In the genomic region with DNA sequence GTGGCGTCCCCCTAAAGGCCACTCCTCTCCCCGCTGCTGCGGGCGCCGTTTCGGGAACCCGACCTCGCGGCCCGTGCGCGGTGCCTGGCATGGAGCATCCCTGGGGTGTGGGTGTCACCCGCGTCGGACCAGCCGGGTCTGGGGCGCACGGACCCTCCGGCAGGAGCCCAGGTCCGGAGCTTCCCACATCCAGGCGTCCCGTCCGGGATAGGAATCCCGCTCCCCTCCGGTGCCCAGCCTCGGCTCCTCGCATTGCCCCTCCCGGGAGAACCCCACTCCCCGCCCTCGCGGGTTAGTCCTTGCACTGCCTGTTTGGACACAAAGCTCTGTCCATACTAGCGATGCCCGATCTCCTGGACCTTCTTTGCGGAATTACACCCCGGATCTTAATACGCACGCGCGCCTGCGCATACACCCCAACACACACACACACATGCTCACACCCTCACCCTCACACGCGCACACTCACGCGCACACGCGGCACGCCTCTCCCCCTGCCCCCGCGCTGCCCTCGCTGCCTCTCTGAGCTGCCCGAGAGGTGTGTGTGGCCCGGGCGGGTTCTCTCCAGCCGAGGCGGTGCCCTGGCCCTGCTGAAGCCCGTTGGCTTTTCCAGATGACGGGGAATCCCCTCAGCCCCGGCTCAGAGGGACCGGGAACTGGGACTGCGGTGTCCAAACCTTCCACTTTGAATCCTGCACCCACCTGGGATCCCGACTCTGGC, we compare ENCODE assay signal across 8 cellular contexts. TPM values are rescaled to one million over a fixed set of nuclear protein-coding genes. Genes with fewer than 3 reads are reported as not detected.
DNase-seq lines count a peak whose midpoint lies in the region; ATAC-seq and TF ChIP-seq lines count a peak whose summit lies in the region.

No MANE protein-coding gene starts in this region.

- peak overlapping the region; percentile 91 for H3K4me3 Mint-ChIP-seq in mesothelial cell of epicardium

- H3K9me3 Mint-ChIP-seq in mesothelial cell of epicardium = no peaks in the 10 kb centered on the region

- H3K4me1 Mint-ChIP-seq in mesothelial cell of epicardium = peaks cover 14% of the 10 kb centered on the region

- H3K27me3 Mint-ChIP-seq in mesothelial cell of epicardium (ENCODE audit: low read depth) = peaks cover 6% of the 10 kb centered on the region

- peak overlapping the region; percentile 86 for H3K27ac Mint-ChIP-seq in mesothelial cell of epicardium

- TF ChIP-seq CTCF in mesothelial cell of epicardium (IDR thresholded peaks at IDR 0.05; ENCODE audit: unreplicated experiment) = no peak

- H3K36me3 Mint-ChIP-seq in mesothelial cell of epicardium = no peaks in the 10 kb centered on the region

- ATAC-seq in HG02884 (IDR thresholded peaks at IDR 0.05; ENCODE audit: unreplicated experiment) = peak; percentile 11

- DNase-seq in NCI-H82 (lab: John Stamatoyannopoulos, UW) (peak; percentile 49), NCI-H82 treated with DMSO at 0.1 percent for 48 hours (lab: John Stamatoyannopoulos, UW; ENCODE audit: unreplicated experiment) (no peak), NCI-H526 (lab: John Stamatoyannopoulos, UW) (peak; percentile 52 to 79), activated T-cell treated with anti-CD3 and anti-CD28 coated beads for 4 hours (peak; percentile 51), epidermal melanocyte (ENCODE audit: insufficient read length, low spot score) (peak; percentile 32), mesothelial cell of epicardium (ENCODE audit: low spot score in 2 of 2, unreplicated experiment in 2 of 2) (peak; percentile 28 to 60)
- peak; percentile 26 to 63 (median 52) for DNase-seq in stimulated activated naive CD4-positive, alpha-beta T cell (lab: John Stamatoyannopoulos, UW)

RNA-seq across cellular contexts. Expression of a gene that starts 0.9 kb away (rescaled TPM):
- 20.5 to 24.5 TPM (median 24.2 TPM) in 3 replicates for total RNA-seq in mesothelial cell of epicardium
